Comparison of ENCODE assay signal across 24 cellular contexts in genomic region chr18:42340423-42341009, GRCh38.
"Had no signal": no experiment of that assay in that cellular context is flagged by ENCODE, and none has a peak within 500 bp of the region (broad histone marks: within the 10 kb centered on the region; RNA-seq: fewer than 3 reads in every experiment).

No MANE protein-coding gene starts in this region.

- DNase-seq: activated CD4-positive, alpha-beta memory T cell treated with anti-CD3 and anti-CD28 coated beads, Interleukin-2, amount 10 ng/mL, durations not matched to agents 7 days and 5 days; activated CD4-positive, alpha-beta T cell treated with anti-CD3 and anti-CD28 coated beads, Interleukin-2, amount 10 ng/mL, durations not matched to agents 7 days and 5 days; activated CD4-positive, CD25-positive, alpha-beta regulatory T cell treated with anti-CD3 and anti-CD28 coated beads, Interleukin-2, amount 50 U/mL, for 72 hours; activated gamma-delta T cell; activated naive CD4-positive, alpha-beta T cell treated with anti-CD3 and anti-CD28 coated beads for 36 hours; activated T-cell treated with anti-CD3 and anti-CD28 coated beads for 4 hours; activated T-cell treated with anti-CD3 and anti-CD28 coated beads, Interleukin-2, amount 50 U/mL, for 48 hours; amygdala; brain microvascular endothelial cell; Kasumi-1; NCI-H1092; NCI-H1417; NCI-H1930; NCI-H345; NCI-H510A; NCI-H526 treated with DMSO at 0.1 percent for 48 hours; PC-3; SHP77; SW 1271 had no signal

- H3K4me3 ChIP-seq: cardiac muscle cell, SJSA1 had no signal

- H3K27me3 ChIP-seq: brain microvascular endothelial cell, cardiac muscle cell, SJSA1 had no signal

- H3K36me3 ChIP-seq: brain microvascular endothelial cell, cardiac muscle cell, SJSA1 had no signal

- H3K27ac ChIP-seq: brain microvascular endothelial cell, cardiac muscle cell, SJSA1 had no signal

- H3K27me3 Mint-ChIP-seq: activated CD4-positive, alpha-beta memory T cell treated with anti-CD3 and anti-CD28 coated beads, Interleukin-2, amount 10 ng/mL, durations not matched to agents 7 days and 5 days; activated CD4-positive, alpha-beta T cell treated with anti-CD3 and anti-CD28 coated beads, Interleukin-2, amount 10 ng/mL, durations not matched to agents 7 days and 5 days; activated naive CD8-positive, alpha-beta T cell; activated T-helper 17 cell treated with anti-CD3 and anti-CD28 coated beads, Interleukin-2, amount 50 U/mL, for 72 hours had no signal

- H3K4me3 Mint-ChIP-seq: activated CD4-positive, alpha-beta memory T cell treated with anti-CD3 and anti-CD28 coated beads, Interleukin-2, amount 10 ng/mL, durations not matched to agents 7 days and 5 days; activated CD4-positive, alpha-beta T cell treated with anti-CD3 and anti-CD28 coated beads, Interleukin-2, amount 10 ng/mL, durations not matched to agents 7 days and 5 days; activated naive CD4-positive, alpha-beta T cell treated with anti-CD3 and anti-CD28 coated beads for 36 hours; activated naive CD8-positive, alpha-beta T cell; activated T-helper 17 cell treated with anti-CD3 and anti-CD28 coated beads, Interleukin-2, amount 50 U/mL, for 72 hours had no signal

- ATAC-seq: activated T-helper 17 cell treated with anti-CD3 and anti-CD28 coated beads, Interleukin-2, amount 50 U/mL, for 72 hours; PC-3; SK-N-SH treated with all-trans-retinoic acid at 6 μM for 48 hours had no signal

- H3K36me3 Mint-ChIP-seq: activated naive CD8-positive, alpha-beta T cell had no signal

- H3K4me1 Mint-ChIP-seq: activated CD4-positive, alpha-beta memory T cell treated with anti-CD3 and anti-CD28 coated beads, Interleukin-2, amount 10 ng/mL, durations not matched to agents 7 days and 5 days; activated CD4-positive, alpha-beta T cell treated with anti-CD3 and anti-CD28 coated beads, Interleukin-2, amount 10 ng/mL, durations not matched to agents 7 days and 5 days; activated T-helper 17 cell treated with anti-CD3 and anti-CD28 coated beads, Interleukin-2, amount 50 U/mL, for 72 hours had no signal

- H3K9me3 Mint-ChIP-seq: activated CD4-positive, alpha-beta memory T cell treated with anti-CD3 and anti-CD28 coated beads, Interleukin-2, amount 10 ng/mL, durations not matched to agents 7 days and 5 days; activated CD4-positive, alpha-beta T cell treated with anti-CD3 and anti-CD28 coated beads, Interleukin-2, amount 10 ng/mL, durations not matched to agents 7 days and 5 days had no signal

- H3K27ac Mint-ChIP-seq: activated CD4-positive, alpha-beta memory T cell treated with anti-CD3 and anti-CD28 coated beads, Interleukin-2, amount 10 ng/mL, durations not matched to agents 7 days and 5 days; activated CD4-positive, alpha-beta T cell treated with anti-CD3 and anti-CD28 coated beads, Interleukin-2, amount 10 ng/mL, durations not matched to agents 7 days and 5 days; activated naive CD4-positive, alpha-beta T cell treated with anti-CD3 and anti-CD28 coated beads for 36 hours; activated naive CD8-positive, alpha-beta T cell; activated T-helper 17 cell treated with anti-CD3 and anti-CD28 coated beads, Interleukin-2, amount 50 U/mL, for 72 hours had no signal

- H3K4me1 ChIP-seq: SJSA1 had no signal

- H3K9me3 ChIP-seq: SJSA1 had no signal
